Comparison of ENCODE assay signal across 28 cellular contexts in the genomic region with DNA sequence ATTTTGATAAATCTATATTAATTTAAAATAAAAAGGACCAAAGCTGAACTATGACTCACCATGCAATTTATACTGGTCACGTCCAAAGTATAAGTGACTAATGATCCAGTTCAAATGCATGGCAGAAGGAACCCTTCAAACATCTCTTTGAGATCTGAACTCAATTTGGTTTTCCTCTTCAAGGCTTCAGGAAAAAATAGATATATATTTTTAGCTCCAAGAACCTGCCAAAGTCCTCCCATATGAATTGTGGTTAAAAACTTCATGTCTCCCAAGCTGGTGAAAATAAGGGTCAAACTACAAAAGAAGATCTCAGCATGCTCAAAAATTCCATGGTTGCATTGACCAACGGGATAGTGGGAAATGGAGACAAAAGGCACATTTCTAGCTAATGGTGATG.
"Had no signal": no experiment of that assay in that cellular context is flagged by ENCODE, and none has a peak within 500 bp of the region (broad histone marks: within the 10 kb centered on the region; RNA-seq: fewer than 3 reads in every experiment).

No MANE protein-coding gene starts in this region.

- H3K9me3 ChIP-seq: esophagus squamous epithelium, gastrocnemius medialis, mucosa of descending colon, right lobe of liver, testis, tibial artery had no signal

- H3K27ac ChIP-seq: esophagus squamous epithelium, gastrocnemius medialis, parathyroid adenoma, right lobe of liver, stomach, testis, tibial artery had no signal

- H3K4me1 Mint-ChIP-seq: memory B cell, naive B cell, neural crest cell had no signal

- H3K27ac Mint-ChIP-seq: effector memory CD8-positive, alpha-beta T cell; memory B cell; naive B cell; natural killer cell treated with Interleukin-12 subunit alpha and Interleukin-12 subunit beta and Interleukin-15 and Interleukin-18, amount 100 ng/mL, for 72 hours; progenitor cell of endocrine pancreas; type B pancreatic cell had no signal

- FAIRE-seq: endometrium, keratinocyte, small intestine had no signal

- DNase-seq: cortex of kidney; effector memory CD8-positive, alpha-beta T cell; erythroblast; esophagus squamous epithelium; foreskin fibroblast; gastrocnemius medialis; head of caudate nucleus; mucosa of descending colon; naive B cell; right lobe of liver; small intestine; stimulated activated CD4-positive, alpha-beta T cell treated with anti-CD3 and anti-CD28 coated beads, Interleukin-15, amount 100 ng/mL, for 24 hours; stimulated activated CD4-positive, alpha-beta T cell treated with anti-CD3 and anti-CD28 coated beads, Interleukin-4, amount 100 ng/mL, for 1 hour; stimulated activated CD8-positive, alpha-beta memory T cell treated with anti-CD3 and anti-CD28 coated beads, Interleukin-4, amount 100 ng/mL, for 48 hours; stimulated activated naive CD4-positive, alpha-beta T cell; stomach; substantia nigra; testis; tibial artery had no signal

- ATAC-seq: effector memory CD8-positive, alpha-beta T cell; gastrocnemius medialis; mucosa of descending colon; natural killer cell treated with Interleukin-12 subunit alpha and Interleukin-12 subunit beta and Interleukin-15 and Interleukin-18, amount 100 ng/mL, for 72 hours; right lobe of liver had no signal

- H3K79me2 ChIP-seq: parathyroid adenoma had no signal

- H3K4me3 Mint-ChIP-seq: effector memory CD8-positive, alpha-beta T cell; memory B cell; naive B cell; natural killer cell treated with Interleukin-12 subunit alpha and Interleukin-12 subunit beta and Interleukin-15 and Interleukin-18, amount 100 ng/mL, for 72 hours; neural crest cell; type B pancreatic cell had no signal

- H2AFZ ChIP-seq: parathyroid adenoma had no signal

- H3K9ac ChIP-seq: parathyroid adenoma had no signal

- H3K4me1 ChIP-seq: parathyroid adenoma, right lobe of liver, stomach, testis had no signal

- H3K36me3 Mint-ChIP-seq: memory B cell; naive B cell; natural killer cell treated with Interleukin-12 subunit alpha and Interleukin-12 subunit beta and Interleukin-15 and Interleukin-18, amount 100 ng/mL, for 72 hours; type B pancreatic cell had no signal

- H3K4me3 ChIP-seq: esophagus squamous epithelium, gastrocnemius medialis, lung, mucosa of descending colon, right lobe of liver, stomach, testis, tibial artery had no signal

- H3K27me3 Mint-ChIP-seq: effector memory CD8-positive, alpha-beta T cell; memory B cell; naive B cell; natural killer cell treated with Interleukin-12 subunit alpha and Interleukin-12 subunit beta and Interleukin-15 and Interleukin-18, amount 100 ng/mL, for 72 hours had no signal

- H3K9me3 Mint-ChIP-seq: type B pancreatic cell had no signal

- H3K27me3 ChIP-seq: esophagus squamous epithelium, gastrocnemius medialis, right lobe of liver, stomach, testis, tibial artery had no signal

- H3K36me3 ChIP-seq: esophagus squamous epithelium, gastrocnemius medialis, right lobe of liver, stomach, tibial artery had no signal
